24 cellular contexts compared by ENCODE assay signal in the genomic region with DNA sequence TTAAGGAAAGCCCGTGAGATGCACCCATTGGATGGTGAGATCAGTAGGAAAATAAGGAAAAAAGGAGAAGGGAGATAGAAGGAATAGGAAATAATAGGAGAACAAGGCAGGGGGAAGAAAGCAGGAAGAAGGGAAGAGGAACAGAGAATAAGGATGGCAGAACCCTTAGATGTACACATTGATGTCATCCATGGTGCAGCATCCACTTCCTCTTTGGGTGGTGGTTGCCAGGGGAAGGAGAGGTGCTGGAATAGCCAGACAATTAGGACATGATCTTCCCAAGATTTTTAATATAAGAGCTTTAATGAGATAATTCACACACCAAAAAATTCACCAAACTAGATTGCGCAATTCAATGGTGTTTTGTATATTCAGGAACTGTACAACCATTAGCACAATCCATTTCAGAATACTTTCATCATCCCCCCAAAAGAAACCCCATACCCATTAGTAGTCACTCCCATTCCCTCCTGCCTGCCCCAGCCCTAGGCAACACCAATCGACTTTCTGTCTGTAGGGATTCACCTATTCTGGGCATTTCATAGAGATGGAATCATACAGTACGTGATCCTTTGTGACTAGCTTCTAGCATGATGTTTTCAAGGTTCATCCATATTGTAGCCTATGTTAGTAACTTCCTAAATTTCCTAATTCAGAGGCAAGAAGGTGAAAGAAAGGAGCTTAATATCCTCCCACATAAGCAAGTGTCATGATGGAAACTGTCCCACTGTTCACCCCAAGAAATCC.
"Had no signal": no experiment of that assay in that cellular context is flagged by ENCODE, and none has a peak within 500 bp of the region (broad histone marks: within the 10 kb centered on the region; RNA-seq: fewer than 3 reads in every experiment).

No MANE protein-coding gene starts in this region.

- H3K9me3 Mint-ChIP-seq: activated naive CD8-positive, alpha-beta T cell treated with anti-CD3 and anti-CD28 coated beads for 36 hours; neural crest cell; stimulated activated effector memory CD8-positive, alpha-beta T cell treated with anti-CD3 and anti-CD28 coated beads, Interleukin-12 subunit alpha, Interleukin-12 subunit beta, amount 100 ng/mL, for 72 hours; stimulated activated naive CD8-positive, alpha-beta T cell treated with anti-CD3 and anti-CD28 coated beads, Interleukin-15, amount 100 ng/mL, for 72 hours had no signal

- H3K27ac ChIP-seq: esophagus muscularis mucosa, hepatocyte, left ventricle myocardium inferior, tibial artery had no signal

- H3K27me3 Mint-ChIP-seq: activated naive CD8-positive, alpha-beta T cell treated with anti-CD3 and anti-CD28 coated beads for 36 hours; stimulated activated naive CD8-positive, alpha-beta T cell treated with anti-CD3 and anti-CD28 coated beads, Interleukin-15, amount 100 ng/mL, for 72 hours had no signal

- DNase-seq: activated CD4-positive, alpha-beta T cell treated with anti-CD3 and anti-CD28 coated beads for 1 hour; activated CD4-positive, alpha-beta T cell treated with anti-CD3 and anti-CD28 coated beads, Interleukin-2, amount 50 U/mL, for 4 hours; activated naive CD4-positive, alpha-beta T cell treated with Interleukin-2 at 50 U/mL for 16 hours; activated naive CD8-positive, alpha-beta T cell treated with anti-CD3 and anti-CD28 coated beads for 36 hours; activated T-cell treated with anti-CD3 and anti-CD28 coated beads, Interleukin-2, amount 50 U/mL, for 48 hours; central memory CD4-positive, alpha-beta T cell; dermis blood vessel endothelial cell; effector CD8-positive, alpha-beta T cell; glutamatergic neuron; left ventricle myocardium inferior; naive thymus-derived CD4-positive, alpha-beta T cell; occipital lobe; small intestine; stimulated activated CD4-positive, alpha-beta T cell treated with anti-CD3 and anti-CD28 coated beads, Interleukin-2, amount 100 ng/mL, for 24 hours; stimulated activated naive CD8-positive, alpha-beta T cell treated with anti-CD3 and anti-CD28 coated beads, Interleukin-15, amount 100 ng/mL, for 72 hours; tibial artery had no signal

- H3K36me3 Mint-ChIP-seq: activated naive CD8-positive, alpha-beta T cell treated with anti-CD3 and anti-CD28 coated beads for 36 hours; naive thymus-derived CD4-positive, alpha-beta T cell; stimulated activated effector memory CD8-positive, alpha-beta T cell treated with anti-CD3 and anti-CD28 coated beads, Interleukin-12 subunit alpha, Interleukin-12 subunit beta, amount 100 ng/mL, for 72 hours had no signal

- H3K4me3 ChIP-seq: esophagus muscularis mucosa, hepatocyte, left ventricle myocardium inferior, tibial artery had no signal

- H3K27me3 ChIP-seq: esophagus muscularis mucosa, hepatocyte, tibial artery had no signal

- H3K9me3 ChIP-seq: esophagus muscularis mucosa, left ventricle myocardium inferior, tibial artery had no signal

- ATAC-seq: naive thymus-derived CD4-positive, alpha-beta T cell; sciatic nerve; stimulated activated effector memory CD8-positive, alpha-beta T cell treated with anti-CD3 and anti-CD28 coated beads, Interleukin-12 subunit alpha, Interleukin-12 subunit beta, amount 100 ng/mL, for 72 hours; stimulated activated naive CD8-positive, alpha-beta T cell treated with anti-CD3 and anti-CD28 coated beads, Interleukin-15, amount 100 ng/mL, for 72 hours had no signal

- H3K4me3 Mint-ChIP-seq: activated naive CD8-positive, alpha-beta T cell treated with anti-CD3 and anti-CD28 coated beads for 36 hours; naive thymus-derived CD4-positive, alpha-beta T cell; neural crest cell; stimulated activated effector memory CD8-positive, alpha-beta T cell treated with anti-CD3 and anti-CD28 coated beads, Interleukin-12 subunit alpha, Interleukin-12 subunit beta, amount 100 ng/mL, for 72 hours; stimulated activated naive CD8-positive, alpha-beta T cell treated with anti-CD3 and anti-CD28 coated beads, Interleukin-15, amount 100 ng/mL, for 72 hours had no signal

- FAIRE-seq: astrocyte, frontal cortex, small intestine, TTC549 had no signal

- H2AFZ ChIP-seq: hepatocyte had no signal

- H3K79me2 ChIP-seq: hepatocyte had no signal

- H3K4me2 ChIP-seq: hepatocyte had no signal

- H3K27ac Mint-ChIP-seq: activated naive CD8-positive, alpha-beta T cell treated with anti-CD3 and anti-CD28 coated beads for 36 hours; naive thymus-derived CD4-positive, alpha-beta T cell; stimulated activated effector memory CD8-positive, alpha-beta T cell treated with anti-CD3 and anti-CD28 coated beads, Interleukin-12 subunit alpha, Interleukin-12 subunit beta, amount 100 ng/mL, for 72 hours; stimulated activated naive CD8-positive, alpha-beta T cell treated with anti-CD3 and anti-CD28 coated beads, Interleukin-15, amount 100 ng/mL, for 72 hours had no signal

- H3K4me1 Mint-ChIP-seq: activated naive CD8-positive, alpha-beta T cell treated with anti-CD3 and anti-CD28 coated beads for 36 hours; stimulated activated effector memory CD8-positive, alpha-beta T cell treated with anti-CD3 and anti-CD28 coated beads, Interleukin-12 subunit alpha, Interleukin-12 subunit beta, amount 100 ng/mL, for 72 hours; stimulated activated naive CD8-positive, alpha-beta T cell treated with anti-CD3 and anti-CD28 coated beads, Interleukin-15, amount 100 ng/mL, for 72 hours had no signal

- H3K36me3 ChIP-seq: left ventricle myocardium inferior, tibial artery had no signal
